ENCODE assay signal across 6 cellular contexts in the genomic region with DNA sequence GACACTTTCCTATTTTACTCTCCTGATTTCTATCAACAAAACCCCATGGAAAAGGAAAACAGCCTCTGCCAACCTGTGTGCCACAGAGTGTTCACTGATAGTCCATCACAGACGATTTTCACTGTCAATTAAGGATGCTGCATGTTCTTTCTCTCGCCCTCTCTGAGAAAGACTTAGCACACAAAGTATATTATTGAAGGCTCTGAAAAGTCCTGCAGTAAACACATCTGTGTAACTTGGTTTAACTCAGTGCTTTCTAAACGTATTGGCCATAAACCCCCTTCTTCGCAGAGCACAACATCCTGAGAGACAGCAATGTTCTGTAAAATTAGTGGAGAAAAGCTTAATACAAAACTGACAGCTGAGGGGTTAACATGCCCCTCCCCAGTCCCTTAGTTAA. TPM values are rescaled to one million over a fixed set of nuclear protein-coding genes. Genes with fewer than 3 reads are reported as not detected.
"Had no signal": no experiment of that assay in that cellular context is flagged by ENCODE, and none has a peak within 500 bp of the region (broad histone marks: within the 10 kb centered on the region; RNA-seq: fewer than 3 reads in every experiment).

No MANE protein-coding gene starts in this region.

- ATAC-seq: HCT116 had no signal

- DNase-seq: GM23248, GOT3, H7, IMR-90 had no signal

- H3K27ac ChIP-seq: GM23248 had no signal

RNA-seq across cellular contexts. Expression of a gene that starts 26.6 kb away (rescaled TPM):
- total RNA-seq: HT-29 had no signal
